ENCODE assay signal across 10 cellular contexts in the genomic region with DNA sequence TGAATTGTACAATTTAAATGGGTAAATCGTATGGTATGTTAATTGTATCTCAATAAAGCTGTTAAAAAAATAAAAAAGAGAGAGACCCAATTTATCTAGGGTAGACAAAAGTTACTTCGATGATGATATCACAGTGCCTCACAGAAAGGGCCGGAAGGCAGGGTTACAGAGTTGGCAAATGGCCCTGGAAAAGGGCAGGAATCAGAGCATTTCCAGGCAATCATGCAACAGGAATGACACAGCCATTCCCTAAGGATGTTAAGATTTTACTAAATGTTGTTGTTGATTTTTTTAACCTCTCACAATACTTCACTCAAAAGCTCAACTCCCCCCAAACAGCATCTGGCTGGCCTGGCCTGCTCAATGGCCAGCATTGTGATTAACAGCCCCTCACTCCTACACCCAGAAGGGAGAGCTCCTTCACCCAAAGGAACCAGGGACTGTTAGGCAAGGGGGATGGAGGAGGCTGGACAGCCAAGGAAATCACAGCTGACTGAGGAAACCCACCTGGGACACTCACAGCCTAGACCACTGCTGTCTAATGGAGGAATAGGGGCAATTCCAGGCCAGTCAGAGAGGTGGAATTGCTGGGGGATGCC. TPM values are rescaled to one million over a fixed set of nuclear protein-coding genes. Genes with fewer than 3 reads are reported as not detected.
A peak's percentile ranks its signal among the peaks of the same experiment; 100 is the strongest.
DNase-seq lines count a peak whose midpoint lies in the region; ATAC-seq and TF ChIP-seq lines count a peak whose summit lies in the region.
"Had no signal": no experiment of that assay in that cellular context is flagged by ENCODE, and none has a peak within 500 bp of the region (broad histone marks: within the 10 kb centered on the region; RNA-seq: fewer than 3 reads in every experiment).

No MANE protein-coding gene starts in this region.

- H3K4me1 ChIP-seq in sigmoid colon, result peaks cover 0 to 17% (median 16%) of the 10 kb centered on the region in 4 donors

- POLR2A ChIA-PET in BJ (lab: Charles Lee), result no interaction called here

- no peaks in the 10 kb centered on the region for H3K36me3 ChIP-seq in BJ (ENCODE audit: control insufficient read depth, insufficient read depth, low read length)
- peaks cover 0 to 8% (median 0%) of the 10 kb centered on the region in 4 donors for H3K36me3 ChIP-seq in sigmoid colon

- no peak overlapping the region for H3K4me3 Mint-ChIP-seq in osteocyte (ENCODE audit: unreplicated experiment)

- intact Hi-C loops in sigmoid colon (cut with DNase I), result no loop called here

- H3K27me3 ChIP-seq in BJ (ENCODE audit: control insufficient read depth, insufficient read depth, low read length) (no peaks in the 10 kb centered on the region), sigmoid colon (no peaks in the 10 kb centered on the region)

- H3K9me3 Mint-ChIP-seq in osteocyte (ENCODE audit: unreplicated experiment), result no peaks in the 10 kb centered on the region

- peak overlapping the region in 2 of 4 donors; percentile 8 to 63 for H3K27ac ChIP-seq in sigmoid colon

- DNase-seq in BJ (ENCODE audit: low read depth), result peak; percentile 59
- DNase-seq in RKO (ENCODE audit: low spot score), result peak; percentile 56
- peak; percentile 94 for DNase-seq in fibroblast of mammary gland (ENCODE audit: low read depth)
- DNase-seq in osteocyte (ENCODE audit: extremely low spot score, unreplicated experiment), result peak; percentile 60
- no peak for DNase-seq in DMS 273 treated with DMSO at 0.1 percent for 48 hours (lab: John Stamatoyannopoulos, UW)
- DNase-seq in sigmoid colon, result no peak
- DNase-seq: foreskin melanocyte; stimulated activated naive CD8-positive, alpha-beta T cell treated with anti-CD3 and anti-CD28 coated beads, Interleukin-15, Interleukin-2, amounts not matched to agents 100 U/mL and 50 U/mL, for 24 hours had no signal

- ATAC-seq in HG03097 (IDR thresholded peaks at IDR 0.05; ENCODE audit: low FRiP score, unreplicated experiment), result no peak
- no peak for ATAC-seq in GM19328 (IDR thresholded peaks at IDR 0.05; ENCODE audit: unreplicated experiment)
- ATAC-seq: stimulated activated naive CD8-positive, alpha-beta T cell treated with anti-CD3 and anti-CD28 coated beads, Interleukin-15, Interleukin-2, amounts not matched to agents 100 U/mL and 50 U/mL, for 24 hours had no signal

- CTCF ChIA-PET in BJ (lab: Yijun Ruan, JAX), result no interaction called here

- TF ChIP-seq CTCF in BJ (IDR thresholded peaks at IDR 0.05; ENCODE audit: insufficient read depth, low read depth, low read length) (no peak), fibroblast of mammary gland (conservative IDR thresholded peaks at IDR 0.05; ENCODE audit: control insufficient read depth, insufficient read depth, low read depth, low read length) (no peak), osteocyte (IDR thresholded peaks at IDR 0.05) (no peak), sigmoid colon (IDR thresholded peaks at IDR 0.05) (no peak)

- TF ChIP-seq POLR2A in sigmoid colon (IDR thresholded peaks at IDR 0.05), result no peak

- H3K4me3 ChIP-seq in BJ (ENCODE audit: low read depth, low read length) (no peak overlapping the region), fibroblast of mammary gland (ENCODE audit: control insufficient read depth, low read depth, low read length) (no peak overlapping the region), sigmoid colon (no peak overlapping the region)

- H3K27me3 Mint-ChIP-seq in osteocyte (ENCODE audit: unreplicated experiment), result no peaks in the 10 kb centered on the region

- TF ChIP-seq EP300 in sigmoid colon (IDR thresholded peaks at IDR 0.05), result no peak

- H3K9me3 ChIP-seq in sigmoid colon, result no peaks in the 10 kb centered on the region

- peaks cover 24% of the 10 kb centered on the region for H3K4me1 Mint-ChIP-seq in osteocyte (ENCODE audit: unreplicated experiment)

- WGBS in sigmoid colon, 2 donors, result 74 to 75% methylated on average over 3 of the region's 3 CpGs

- peak overlapping the region; percentile 67 for H3K27ac Mint-ChIP-seq in osteocyte (ENCODE audit: unreplicated experiment)

- H3K36me3 Mint-ChIP-seq in osteocyte (ENCODE audit: unreplicated experiment), result peaks cover 5% of the 10 kb centered on the region

RNA-seq across cellular contexts. Expression of a gene that starts 7.7 kb away (rescaled TPM):
- polyA plus RNA-seq in BJ (2011; rRNA removed), result 34.8 and 63.5 TPM in 2 replicates
- 34.8 and 37.3 TPM in 2 replicates for polyA minus RNA-seq in BJ (2011; rRNA and poly(A)+ RNA removed)
- 120 and 122 TPM in 2 replicates for total RNA-seq in osteocyte
- total RNA-seq in sigmoid colon, result 100 to 1,000 TPM in 3 of 4 donors, 10 to 100 TPM in 1; 91.2 to 141 (median 113) TPM
- 10 to 100 TPM; 50.4 to 91.0 (median 55.9) TPM for polyA plus RNA-seq in sigmoid colon

Comparison
In these comparisons a context has a peak if more than half of its experiments do, and no peak if none do; other contexts are left out.
1. DNase-seq: peak in BJ (single experiment), RKO (single experiment), fibroblast of mammary gland (single experiment) and osteocyte (single experiment); none in DMS 273 treated with DMSO at 0.1 percent for 48 hours (single experiment) and sigmoid colon (single experiment).